Comparison of ENCODE assay signal across 1 cellular context in the genomic region with DNA sequence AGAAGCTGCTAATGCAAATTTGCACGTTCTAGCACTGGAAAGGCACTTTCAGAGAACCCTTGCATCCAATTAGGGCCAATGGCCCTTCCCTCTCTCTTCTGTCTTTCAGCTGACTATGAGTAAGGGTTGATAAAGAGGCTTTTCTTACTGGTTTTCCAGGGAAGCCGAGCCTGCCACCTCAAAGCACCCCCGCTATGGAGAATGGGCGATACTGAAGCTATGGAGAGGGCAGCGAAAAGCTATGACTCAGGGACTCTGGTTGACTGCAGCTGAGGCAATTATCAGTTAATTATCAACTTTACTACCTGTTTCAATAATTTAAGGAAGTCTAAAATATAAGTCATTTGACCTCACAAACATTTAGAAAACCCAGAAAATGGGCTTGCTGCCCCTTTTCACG.
TF ChIP-seq lines count a peak whose summit lies in the region.

No MANE protein-coding gene starts in this region.

TF ChIP-seq in A549, 52 proteins besides CTCF, POLR2A, EP300 and RAD21 (continued from another document):
- TF ChIP-seq, protein P1, sequence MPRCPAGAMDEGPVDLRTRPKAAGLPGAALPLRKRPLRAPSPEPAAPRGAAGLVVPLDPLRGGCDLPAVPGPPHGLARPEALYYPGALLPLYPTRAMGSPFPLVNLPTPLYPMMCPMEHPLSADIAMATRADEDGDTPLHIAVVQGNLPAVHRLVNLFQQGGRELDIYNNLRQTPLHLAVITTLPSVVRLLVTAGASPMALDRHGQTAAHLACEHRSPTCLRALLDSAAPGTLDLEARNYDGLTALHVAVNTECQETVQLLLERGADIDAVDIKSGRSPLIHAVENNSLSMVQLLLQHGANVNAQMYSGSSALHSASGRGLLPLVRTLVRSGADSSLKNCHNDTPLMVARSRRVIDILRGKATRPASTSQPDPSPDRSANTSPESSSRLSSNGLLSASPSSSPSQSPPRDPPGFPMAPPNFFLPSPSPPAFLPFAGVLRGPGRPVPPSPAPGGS (IDR thresholded peaks at IDR 0.05): no peak
- TF ChIP-seq RFX5 (IDR thresholded peaks at IDR 0.05) (no peak), MYC (IDR thresholded peaks at IDR 0.05; ENCODE audit: borderline replicate concordance, low read length) (no peak), PHF8 (IDR thresholded peaks at IDR 0.05; ENCODE audit: borderline replicate concordance, low read depth) (no peak), JUNB (IDR thresholded peaks at IDR 0.05) (no peak), HOXB13 (CRISPR knock-in tag; IDR thresholded peaks at IDR 0.05; ENCODE audit: low read depth) (no peak), HOXA7 (CRISPR knock-in tag; IDR thresholded peaks at IDR 0.05) (no peak), FOXS1 (CRISPR knock-in tag; IDR thresholded peaks at IDR 0.05) (no peak), MAFK (IDR thresholded peaks at IDR 0.05; ENCODE audit: partially characterized antibody) (no peak)
- TF ChIP-seq, protein P2, sequence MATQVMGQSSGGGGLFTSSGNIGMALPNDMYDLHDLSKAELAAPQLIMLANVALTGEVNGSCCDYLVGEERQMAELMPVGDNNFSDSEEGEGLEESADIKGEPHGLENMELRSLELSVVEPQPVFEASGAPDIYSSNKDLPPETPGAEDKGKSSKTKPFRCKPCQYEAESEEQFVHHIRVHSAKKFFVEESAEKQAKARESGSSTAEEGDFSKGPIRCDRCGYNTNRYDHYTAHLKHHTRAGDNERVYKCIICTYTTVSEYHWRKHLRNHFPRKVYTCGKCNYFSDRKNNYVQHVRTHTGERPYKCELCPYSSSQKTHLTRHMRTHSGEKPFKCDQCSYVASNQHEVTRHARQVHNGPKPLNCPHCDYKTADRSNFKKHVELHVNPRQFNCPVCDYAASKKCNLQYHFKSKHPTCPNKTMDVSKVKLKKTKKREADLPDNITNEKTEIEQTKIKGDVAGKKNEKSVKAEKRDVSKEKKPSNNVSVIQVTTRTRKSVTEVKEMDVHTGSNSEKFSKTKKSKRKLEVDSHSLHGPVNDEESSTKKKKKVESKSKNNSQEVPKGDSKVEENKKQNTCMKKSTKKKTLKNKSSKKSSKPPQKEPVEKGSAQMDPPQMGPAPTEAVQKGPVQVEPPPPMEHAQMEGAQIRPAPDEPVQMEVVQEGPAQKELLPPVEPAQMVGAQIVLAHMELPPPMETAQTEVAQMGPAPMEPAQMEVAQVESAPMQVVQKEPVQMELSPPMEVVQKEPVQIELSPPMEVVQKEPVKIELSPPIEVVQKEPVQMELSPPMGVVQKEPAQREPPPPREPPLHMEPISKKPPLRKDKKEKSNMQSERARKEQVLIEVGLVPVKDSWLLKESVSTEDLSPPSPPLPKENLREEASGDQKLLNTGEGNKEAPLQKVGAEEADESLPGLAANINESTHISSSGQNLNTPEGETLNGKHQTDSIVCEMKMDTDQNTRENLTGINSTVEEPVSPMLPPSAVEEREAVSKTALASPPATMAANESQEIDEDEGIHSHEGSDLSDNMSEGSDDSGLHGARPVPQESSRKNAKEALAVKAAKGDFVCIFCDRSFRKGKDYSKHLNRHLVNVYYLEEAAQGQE (IDR thresholded peaks at IDR 0.05): no peak
- TF ChIP-seq, protein P3, sequence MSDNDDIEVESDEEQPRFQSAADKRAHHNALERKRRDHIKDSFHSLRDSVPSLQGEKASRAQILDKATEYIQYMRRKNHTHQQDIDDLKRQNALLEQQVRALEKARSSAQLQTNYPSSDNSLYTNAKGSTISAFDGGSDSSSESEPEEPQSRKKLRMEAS (IDR thresholded peaks at IDR 0.05): no peak
